Comparison of ENCODE assay signal across 9 cellular contexts in the genomic region with DNA sequence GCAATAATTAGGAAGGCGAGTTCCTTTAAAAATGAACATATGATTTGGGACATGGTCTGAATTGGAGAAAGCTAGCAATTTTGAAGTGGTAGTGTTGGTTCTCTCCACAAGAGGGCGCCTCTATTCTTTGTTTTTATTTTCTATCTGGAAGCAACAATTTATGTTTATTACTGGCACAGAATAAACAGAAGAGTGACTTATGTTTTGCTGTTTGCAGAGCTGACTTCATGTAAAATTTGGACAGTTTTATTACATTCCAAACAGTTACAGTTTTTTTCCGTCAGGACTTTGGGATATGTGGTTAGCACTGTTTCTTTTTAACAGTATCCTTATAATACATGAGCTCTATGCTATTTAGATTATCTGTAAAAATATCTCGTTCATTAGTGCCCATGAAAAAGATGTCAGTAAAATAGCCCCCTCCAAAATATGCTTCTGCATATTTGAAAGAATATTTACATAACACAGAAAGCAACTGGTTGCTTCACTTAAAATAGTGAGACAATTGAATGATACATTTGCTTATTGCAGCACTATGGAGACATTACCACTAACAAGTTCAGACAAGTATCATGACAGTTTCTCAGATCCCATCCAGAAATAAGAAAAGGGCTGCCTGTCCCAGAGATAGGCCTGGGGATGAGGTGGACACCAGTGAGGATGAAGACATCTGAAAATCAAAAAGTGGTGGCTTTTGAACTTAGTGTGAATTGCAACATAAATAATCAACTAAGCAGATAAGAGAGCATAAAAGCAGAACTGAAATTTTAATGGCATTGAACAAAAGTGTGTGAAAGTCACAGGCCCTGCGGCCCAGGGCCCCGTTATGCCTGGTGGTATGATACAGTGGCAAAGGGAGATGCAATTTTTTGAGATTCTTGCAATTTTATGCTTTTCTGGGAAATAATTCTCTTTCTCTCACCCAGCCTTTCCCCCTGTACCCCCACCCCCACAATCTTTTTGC. TPM values are rescaled to one million over a fixed set of nuclear protein-coding genes. Genes with fewer than 3 reads are reported as not detected.
A peak's percentile ranks its signal among the peaks of the same experiment; 100 is the strongest.
DNase-seq lines count a peak whose midpoint lies in the region; ATAC-seq and TF ChIP-seq lines count a peak whose summit lies in the region.
"Had no signal": no experiment of that assay in that cellular context is flagged by ENCODE, and none has a peak within 500 bp of the region (broad histone marks: within the 10 kb centered on the region; RNA-seq: fewer than 3 reads in every experiment).

No MANE protein-coding gene starts in this region.

- peak; percentile 61 for TF ChIP-seq CTCF in GM12865 (IDR thresholded peaks at IDR 0.05; ENCODE audit: insufficient read depth, low read depth, low read length, missing control alignments)

- no peaks in the 10 kb centered on the region for H3K9me3 Mint-ChIP-seq in immature natural killer cell

- H3K4me3 Mint-ChIP-seq in immature natural killer cell: no peak overlapping the region

- H3K36me3 Mint-ChIP-seq in immature natural killer cell: no peaks in the 10 kb centered on the region

- no peak for ATAC-seq in stimulated activated naive CD8-positive, alpha-beta T cell treated with anti-CD3 and anti-CD28 coated beads, Interleukin-15, Interleukin-2, amounts not matched to agents 100 U/mL and 50 U/mL, for 24 hours
- no peak for ATAC-seq in HG02884 (IDR thresholded peaks at IDR 0.05; ENCODE audit: unreplicated experiment)

- H3K4me3 ChIP-seq in GM12865 (ENCODE audit: low read depth, low read length): no peak overlapping the region
- H3K4me3 ChIP-seq: SK-N-MC had no signal

- DNase-seq in CD1c-positive myeloid dendritic cell (ENCODE audit: extremely low spot score) (peak; percentile 57), GM12865 (ENCODE audit: low read depth) (peak; percentile 47), NCI-H187 treated with DMSO at 0.1 percent for 48 hours (lab: John Stamatoyannopoulos, UW) (peak; percentile 10), immature natural killer cell (peak; percentile 34 to 50 (median 38))
- DNase-seq in activated gamma-delta T cell treated with anti-CD3 and anti-CD28 coated beads, Interleukin-2, amount 50 U/mL, for 16 hours (ENCODE audit: low read depth): peak; percentile 14
- peak; percentile 22 for DNase-seq in stimulated activated naive CD8-positive, alpha-beta T cell treated with anti-CD3 and anti-CD28 coated beads, Interleukin-15, Interleukin-2, amounts not matched to agents 100 U/mL and 50 U/mL, for 24 hours
- no peak for DNase-seq in NK-92 treated with Interleukin-12 subunit alpha and Interleukin-12 subunit beta, amount 100 ng/mL, for 24 hours (lab: John Stamatoyannopoulos, UW)

- no peak overlapping the region for H3K27ac Mint-ChIP-seq in immature natural killer cell

- H3K27me3 Mint-ChIP-seq in immature natural killer cell (ENCODE audit: low read depth in 3 of 3): peaks cover 0 to 3% (median 3%) of the 10 kb centered on the region in 3 donors

- H3K4me1 Mint-ChIP-seq in immature natural killer cell: peaks cover 0 to 8% of the 10 kb centered on the region in 2 donors

RNA-seq across cellular contexts. Expression of a gene that starts 32.3 kb away (rescaled TPM):
- under 1 TPM in 2 of 3 donors, not detected in 1; 0.26 to 0.40 TPM for polyA plus RNA-seq in immature natural killer cell

RNA-seq across cellular contexts. Expression of a gene that starts 34.6 kb away (rescaled TPM):
- 10 to 100 TPM; 38.6 to 53.3 (median 39.3) TPM for polyA plus RNA-seq in immature natural killer cell
